In the genomic region with DNA sequence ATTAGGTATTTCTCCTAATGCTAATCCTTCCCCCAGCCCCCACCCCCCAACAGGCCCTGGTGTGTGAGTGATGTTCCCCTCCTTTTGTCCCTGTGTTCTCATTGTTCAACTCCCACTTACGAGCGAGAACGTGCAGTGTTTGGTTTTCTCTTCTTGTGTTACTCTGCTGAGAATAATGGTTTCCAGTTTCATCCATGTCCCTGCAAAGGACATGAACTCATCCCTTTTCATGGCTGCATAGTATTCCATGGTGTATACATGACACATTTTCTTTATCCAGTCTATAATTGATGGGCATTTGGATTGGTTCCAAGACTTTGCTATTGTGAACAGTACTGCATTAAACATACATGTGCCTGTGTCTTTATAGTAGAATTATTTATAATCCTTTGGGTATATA, we compare ENCODE assay signal across 4 cellular contexts.
DNase-seq lines count a peak whose midpoint lies in the region; ATAC-seq, FAIRE-seq and TF ChIP-seq lines count a peak whose summit lies in the region.
"Not testable (repeated sequence)": the region's sequence is repeated elsewhere in the genome, so short reads cannot be mapped to it uniquely, and the experiment has no call there.

No MANE protein-coding gene starts in this region.

- BruUV-seq in K562 (replicated peaks; lab: Mats Ljungman, UMichigan); MCF 10A (replicated peaks; lab: Mats Ljungman, UMichigan): not testable (repeated sequence)

- not testable (repeated sequence) for H3K36me3 Mint-ChIP-seq in WTC11; MCF 10A (ENCODE audit: insufficient read depth, unreplicated experiment)

- not testable (repeated sequence) for H3K4me1 Mint-ChIP-seq in WTC11; MCF 10A (ENCODE audit: insufficient read depth, unreplicated experiment)

- H4K20me1 ChIP-seq in K562 (replicated peaks; ENCODE audit: control insufficient read depth, insufficient read depth, low read length), result not testable (repeated sequence)

- not testable (repeated sequence) for ATAC-seq in WTC11, K562

- in situ Hi-C loops in K562 (cut with MboI), result not testable (repeated sequence)

- H3K9ac ChIP-seq in K562 (ENCODE audit: insufficient read depth in 1 of 2, low read depth in 2 of 2, low read length in 2 of 2), result not testable (repeated sequence)

- not testable (repeated sequence) for H3K4me3 Mint-ChIP-seq in WTC11; MCF 10A (ENCODE audit: unreplicated experiment)

- CTCF ChIA-PET in HEK293 (lab: Yijun Ruan, JAX), result interaction anchor here (1.2 to 1.7 kb wide), 2 partner anchors 205 to 613 kb away, joined by 3 to 11 read pairs; no protein-coding TSS in a partner anchor
- CTCF ChIA-PET in WTC11 (lab: Charles Lee); K562 (lab: Yijun Ruan, JAX; ENCODE audit: low intra/inter-chr PET ratio): not testable (repeated sequence)
- CTCF ChIA-PET in MCF 10A (lab: Yijun Ruan, JAX), result interaction anchor here (0.6 to 2.7 kb wide), 12 partner anchors 8 to 713 kb away, joined by 3 to 48 read pairs (median 6); a partner anchor contains a TSS

- H3K4me3 ChIP-seq in HEK293 (ENCODE audit: low read depth, low read length); K562: not testable (repeated sequence)

- not testable (repeated sequence) for H3K36me3 ChIP-seq in HEK293 (ENCODE audit: control insufficient read depth in 2 of 2, insufficient read depth in 1 of 2, low read length in 2 of 2); K562 (ENCODE audit: control insufficient read depth, insufficient read depth, low read length)

- POLR2A ChIA-PET in HEK293 (lab: Yijun Ruan, JAX); WTC11 (lab: Charles Lee); K562 (lab: Yijun Ruan, JAX): not testable (repeated sequence)
- POLR2A ChIA-PET in MCF 10A (lab: Yijun Ruan, JAX), result interaction anchor here (1.6 kb wide), 1 partner anchor 594 kb away, joined by 13 read pairs; a partner anchor contains a TSS

- H3K9me1 ChIP-seq in K562 (ENCODE audit: control insufficient read depth, insufficient read depth, low read length), result not testable (repeated sequence)

- peaks cover 26% of the 10 kb centered on the region for H3K9me3 Mint-ChIP-seq in WTC11
- not testable (repeated sequence) for H3K9me3 Mint-ChIP-seq in MCF 10A (ENCODE audit: unreplicated experiment)

- 0% methylated on average over 3 of the region's 3 CpGs for WGBS in K562 (ENCODE audit: insufficient coverage, low coverage, missing lambda C conversion rate)

- not testable (repeated sequence) for H3K27ac ChIP-seq in HEK293 (ENCODE audit: extremely low read depth, low read depth, low read length); K562 (ENCODE audit: extremely low read depth, low read depth, low read length)

- TF ChIP-seq POLR2A in K562 (conservative IDR thresholded peaks at IDR 0.05), result not testable (repeated sequence)

- not testable (repeated sequence) for H3K27ac Mint-ChIP-seq in WTC11
- H3K27ac Mint-ChIP-seq in MCF 10A (ENCODE audit: low read depth, unreplicated experiment), result peak overlapping the region; percentile 27

- H3K9me3 ChIP-seq in HEK293 (ENCODE audit: control insufficient read depth, insufficient read depth, low read depth, low read length); K562 (replicated peaks; ENCODE audit: control insufficient read depth, insufficient read depth, low read depth, low read length): not testable (repeated sequence)

- not testable (repeated sequence) for H3K27me3 ChIP-seq in K562 (ENCODE audit: control insufficient read depth in 2 of 2, insufficient read depth in 2 of 2, low read length in 2 of 2)

- not testable (repeated sequence) for FAIRE-seq in K562 (lab: Jason Lieb, UNC)

- not testable (repeated sequence) for DNase-seq in WTC11 (ENCODE audit: low spot score); K562 (ENCODE audit: extremely low read depth in 1 of 4, low spot score in 3 of 4); MCF 10A (ENCODE audit: unreplicated experiment)

- not testable (repeated sequence) for TF ChIP-seq CTCF in HEK293 (tag by site-specific recombination; IDR thresholded peaks at IDR 0.05); WTC11 (IDR thresholded peaks at IDR 0.05); K562 (IDR thresholded peaks at IDR 0.05 in 2 of 3, conservative IDR thresholded peaks at IDR 0.05 in 1 of 3; ENCODE audit: insufficient read depth in 2 of 3, low read depth in 1 of 3, low read length in 3 of 3); MCF 10A (IDR thresholded peaks at IDR 0.05; ENCODE audit: unreplicated experiment)

- intact Hi-C loops in K562 (cut with micrococcal nuclease), result not testable (repeated sequence)
- intact Hi-C loops in MCF 10A (cut with micrococcal nuclease), result loop anchor here (1.0 kb wide), 2 partner anchors 594 to 613 kb away; no protein-coding TSS in a partner anchor

- not testable (repeated sequence) for H3K4me1 ChIP-seq in HEK293 (ENCODE audit: control insufficient read depth, insufficient read depth, low read length); K562 (replicated peaks in 1 of 2; ENCODE audit: control insufficient read depth in 2 of 2, insufficient read depth in 2 of 2, low read length in 2 of 2)

- H3K79me2 ChIP-seq in K562 (ENCODE audit: control insufficient read depth, insufficient read depth, low read length), result not testable (repeated sequence)

- not testable (repeated sequence) for H3K27me3 Mint-ChIP-seq in WTC11 (ENCODE audit: low read depth); MCF 10A (ENCODE audit: insufficient read depth, unreplicated experiment)

- H2AFZ ChIP-seq in K562 (ENCODE audit: low read depth, low read length), result not testable (repeated sequence)

- not testable (repeated sequence) for TF ChIP-seq RAD21 in K562 (CRISPR knock-in tag; conservative IDR thresholded peaks at IDR 0.05 in 1 of 2, IDR thresholded peaks at IDR 0.05 in 1 of 2)

- H3K4me2 ChIP-seq in K562 (ENCODE audit: insufficient read depth, low read length), result not testable (repeated sequence)

- TF ChIP-seq EP300 in K562 (IDR thresholded peaks at IDR 0.05; ENCODE audit: low read length), result not testable (repeated sequence)

TF ChIP-seq in WTC11, 78 proteins besides CTCF, POLR2A, EP300 and RAD21:
- 0 out of 2 replicates have a peak, but pooled peaks have one; percentile 28 for TF ChIP-seq GTF2I (CRISPR knock-in tag; conservative IDR thresholded peaks at IDR 0.05)

TF ChIP-seq in K562, 482 proteins besides CTCF, POLR2A, EP300 and RAD21:
- TF ChIP-seq ZNF146 (CRISPR knock-in tag; IDR thresholded peaks at IDR 0.05; ENCODE audit: unreplicated experiment), result peak; percentile 91
